Comparison of ENCODE assay signal across 8 cellular contexts in the genomic region with DNA sequence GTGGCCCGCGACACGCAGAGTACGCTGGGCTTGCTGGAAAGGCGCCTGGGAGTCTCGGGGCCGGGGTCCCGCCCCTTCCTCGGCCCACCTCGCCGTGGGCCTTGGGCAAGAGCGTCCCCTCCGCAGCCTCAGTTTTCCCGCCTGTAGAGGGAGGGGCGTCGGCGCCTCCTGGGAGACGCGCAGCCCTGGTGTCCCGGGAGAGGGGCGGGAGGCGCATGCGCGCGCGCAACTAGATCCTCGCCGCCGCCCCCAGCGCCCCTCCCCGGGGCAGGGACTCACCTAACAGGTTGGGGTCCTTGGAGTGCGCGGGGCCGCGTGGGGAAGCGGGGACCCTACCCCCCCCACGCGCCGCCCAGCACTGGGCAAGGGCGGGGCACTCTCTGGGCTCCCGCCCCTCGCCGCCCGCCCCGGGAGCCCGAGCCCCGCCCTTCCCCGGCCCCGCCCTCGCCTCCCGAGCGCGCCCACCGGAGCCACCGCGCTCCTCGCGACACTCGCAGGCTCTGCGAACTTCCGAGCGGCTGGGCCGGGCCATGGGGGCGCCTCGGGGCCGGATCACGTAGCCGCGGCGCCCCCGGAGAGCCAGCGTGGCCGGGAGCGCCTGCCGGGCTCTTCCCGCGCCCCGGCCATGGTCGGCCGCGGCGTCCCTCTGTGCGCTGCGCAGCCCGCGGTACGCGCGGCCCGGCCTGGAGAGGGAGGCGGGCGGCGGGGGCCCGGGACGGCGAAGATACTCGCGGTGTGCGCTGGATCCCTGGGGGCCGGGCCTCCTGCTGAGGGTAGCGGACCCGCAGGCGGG. TPM values are rescaled to one million over a fixed set of nuclear protein-coding genes. Genes with fewer than 3 reads are reported as not detected.
DNase-seq lines count a peak whose midpoint lies in the region; ATAC-seq lines count a peak whose summit lies in the region.

TSS of gene KIF26A (plus strand) at position 490 of the 793 bp plus-strand sequence. CDS start at position 626, 136 bp downstream.

- peak within 1 kb of the TSS; percentile 42 for H3K4me3 Mint-ChIP-seq in activated naive CD8-positive, alpha-beta T cell treated with anti-CD3 and anti-CD28 coated beads, Interleukin-2, amount 10 ng/mL, durations not matched to agents 7 days and 5 days

- peaks cover 34% of the 10 kb centered on the region for H3K27me3 Mint-ChIP-seq in activated naive CD8-positive, alpha-beta T cell treated with anti-CD3 and anti-CD28 coated beads, Interleukin-2, amount 10 ng/mL, durations not matched to agents 7 days and 5 days

- H3K9me3 Mint-ChIP-seq in activated naive CD8-positive, alpha-beta T cell treated with anti-CD3 and anti-CD28 coated beads, Interleukin-2, amount 10 ng/mL, durations not matched to agents 7 days and 5 days: no peaks in the 10 kb centered on the region

- peak; percentile 61 for DNase-seq in COR-L47 (lab: John Stamatoyannopoulos, UW)
- DNase-seq in NCI-H2171 (lab: John Stamatoyannopoulos, UW): peak; percentile 95
- DNase-seq in activated naive CD8-positive, alpha-beta T cell treated with anti-CD3 and anti-CD28 coated beads, Interleukin-2, amount 10 ng/mL, durations not matched to agents 7 days and 5 days: peak; percentile 52
- peak; percentile 18 for DNase-seq in iris pigment epithelial cell (ENCODE audit: low read depth)
- DNase-seq in stimulated activated CD8-positive, alpha-beta memory T cell treated with anti-CD3 and anti-CD28 coated beads, Interleukin-4, amount 100 ng/mL, for 24 hours (ENCODE audit: low read depth): peak; percentile 31

- POLR2A ChIA-PET in activated naive CD8-positive, alpha-beta T cell treated with anti-CD3 and anti-CD28 coated beads, Interleukin-2, amount 10 ng/mL, durations not matched to agents 7 days and 5 days (lab: Charles Lee): no interaction called here

- ATAC-seq in activated naive CD8-positive, alpha-beta T cell treated with anti-CD3 and anti-CD28 coated beads, Interleukin-2, amount 10 ng/mL, durations not matched to agents 7 days and 5 days (ENCODE audit: low read depth): peak; percentile 25
- ATAC-seq in GM18861 (IDR thresholded peaks at IDR 0.05; ENCODE audit: unreplicated experiment) (no peak), GM18870 (IDR thresholded peaks at IDR 0.05; ENCODE audit: unreplicated experiment) (no peak), HG03097 (IDR thresholded peaks at IDR 0.05; ENCODE audit: low FRiP score, unreplicated experiment) (no peak)

- no peaks in the 10 kb centered on the region for H3K4me1 Mint-ChIP-seq in activated naive CD8-positive, alpha-beta T cell treated with anti-CD3 and anti-CD28 coated beads, Interleukin-2, amount 10 ng/mL, durations not matched to agents 7 days and 5 days

- no peaks in the 10 kb centered on the region for H3K36me3 Mint-ChIP-seq in activated naive CD8-positive, alpha-beta T cell treated with anti-CD3 and anti-CD28 coated beads, Interleukin-2, amount 10 ng/mL, durations not matched to agents 7 days and 5 days

- no peak within 1 kb of the TSS for H3K27ac Mint-ChIP-seq in activated naive CD8-positive, alpha-beta T cell treated with anti-CD3 and anti-CD28 coated beads, Interleukin-2, amount 10 ng/mL, durations not matched to agents 7 days and 5 days

RNA-seq across cellular contexts. Expression of gene KIF26A, which starts in this region (rescaled TPM):
- total RNA-seq in activated naive CD8-positive, alpha-beta T cell treated with anti-CD3 and anti-CD28 coated beads, Interleukin-2, amount 10 ng/mL, durations not matched to agents 7 days and 5 days: under 1 TPM; 0.17 to 0.26 TPM

Comparison
In these comparisons a context has a peak if more than half of its experiments do, and no peak if none do; other contexts are left out.
1. Peak in DNase-seq and ATAC-seq in activated naive CD8-positive, alpha-beta T cell treated with anti-CD3 and anti-CD28 coated beads, Interleukin-2, amount 10 ng/mL, durations not matched to agents 7 days and 5 days; RNA of the gene not detected or under 1 TPM.
2. DNase-seq: peak in every context shown above with its lines; median percentile 95 in NCI-H2171; 61 in COR-L47; 52 in activated naive CD8-positive, alpha-beta T cell treated with anti-CD3 and anti-CD28 coated beads, Interleukin-2, amount 10 ng/mL, durations not matched to agents 7 days and 5 days; 31 in stimulated activated CD8-positive, alpha-beta memory T cell treated with anti-CD3 and anti-CD28 coated beads, Interleukin-4, amount 100 ng/mL, for 24 hours; 18 in iris pigment epithelial cell.